In the genomic region with DNA sequence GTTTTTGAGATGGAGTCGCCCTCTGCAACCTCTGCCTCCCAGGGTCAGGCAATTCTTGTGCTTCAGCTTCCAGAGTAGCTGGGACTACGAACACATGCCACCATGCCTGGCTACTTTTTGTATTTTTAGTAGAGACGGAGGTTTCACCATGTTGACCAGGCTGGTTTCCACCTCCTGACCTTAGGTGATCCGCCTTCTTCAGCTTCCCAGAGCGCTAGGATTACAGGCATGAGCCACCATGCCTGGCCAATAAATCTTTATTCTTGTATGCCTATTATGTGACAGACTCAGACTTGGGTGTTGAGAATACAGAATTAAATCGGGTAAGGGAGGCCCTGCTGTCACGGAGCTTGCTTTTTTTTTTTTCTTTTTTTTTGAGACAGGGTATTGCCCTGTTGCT, we compare ENCODE assay signal across 19 cellular contexts.
"Had no signal": no experiment of that assay in that cellular context is flagged by ENCODE, and none has a peak within 500 bp of the region (broad histone marks: within the 10 kb centered on the region; RNA-seq: fewer than 3 reads in every experiment).

No MANE protein-coding gene starts in this region.

- DNase-seq: activated CD4-positive, alpha-beta T cell treated with anti-CD3 and anti-CD28 coated beads for 4 hours; activated CD8-positive, alpha-beta memory T cell treated with anti-CD3 and anti-CD28 coated beads, Interleukin-2, amount 50 U/mL, for 4 hours; activated CD8-positive, alpha-beta T cell treated with anti-CD3 and anti-CD28 coated beads for 36 hours; activated naive CD4-positive, alpha-beta T cell; aorta; Karpas-422; NCI-H1105 treated with DMSO at 0.1 percent for 48 hours; NCI-H1436 treated with DMSO at 0.1 percent for 48 hours; NCI-H187; NCI-H2227 treated with DMSO at 0.1 percent for 48 hours; NCI-H748 treated with DMSO at 0.1 percent for 48 hours; T-cell; T-helper 2 cell; T1000 had no signal

- ATAC-seq: activated CD4-positive, CD25-positive, alpha-beta regulatory T cell treated with anti-CD3 and anti-CD28 coated beads, Interleukin-2, amount 50 U/mL, for 24 hours; activated CD8-positive, alpha-beta T cell treated with anti-CD3 and anti-CD28 coated beads for 36 hours; Right ventricle myocardium inferior; T-cell had no signal

- H3K4me3 ChIP-seq: K562, SK-N-MC had no signal

- H3K27ac Mint-ChIP-seq: activated CD8-positive, alpha-beta T cell treated with anti-CD3 and anti-CD28 coated beads for 36 hours; activated naive CD4-positive, alpha-beta T cell treated with anti-CD3 and anti-CD28 coated beads, Interleukin-2, amount 50 U/mL, for 24 hours; T-cell had no signal

- H3K36me3 Mint-ChIP-seq: activated naive CD4-positive, alpha-beta T cell treated with anti-CD3 and anti-CD28 coated beads, Interleukin-2, amount 50 U/mL, for 24 hours; T-cell had no signal

- H3K9me3 Mint-ChIP-seq: activated CD8-positive, alpha-beta T cell treated with anti-CD3 and anti-CD28 coated beads for 36 hours; activated naive CD4-positive, alpha-beta T cell treated with anti-CD3 and anti-CD28 coated beads, Interleukin-2, amount 50 U/mL, for 24 hours; T-cell had no signal

- H3K4me3 Mint-ChIP-seq: activated CD8-positive, alpha-beta T cell treated with anti-CD3 and anti-CD28 coated beads for 36 hours; activated naive CD4-positive, alpha-beta T cell treated with anti-CD3 and anti-CD28 coated beads, Interleukin-2, amount 50 U/mL, for 24 hours; T-cell had no signal

- H3K27ac ChIP-seq: SK-N-MC had no signal

- H3K4me1 Mint-ChIP-seq: activated naive CD4-positive, alpha-beta T cell treated with anti-CD3 and anti-CD28 coated beads, Interleukin-2, amount 50 U/mL, for 24 hours; T-cell had no signal

- H3K27me3 Mint-ChIP-seq: activated CD8-positive, alpha-beta T cell treated with anti-CD3 and anti-CD28 coated beads for 36 hours; activated naive CD4-positive, alpha-beta T cell treated with anti-CD3 and anti-CD28 coated beads, Interleukin-2, amount 50 U/mL, for 24 hours; T-cell had no signal
